In the genomic region with DNA sequence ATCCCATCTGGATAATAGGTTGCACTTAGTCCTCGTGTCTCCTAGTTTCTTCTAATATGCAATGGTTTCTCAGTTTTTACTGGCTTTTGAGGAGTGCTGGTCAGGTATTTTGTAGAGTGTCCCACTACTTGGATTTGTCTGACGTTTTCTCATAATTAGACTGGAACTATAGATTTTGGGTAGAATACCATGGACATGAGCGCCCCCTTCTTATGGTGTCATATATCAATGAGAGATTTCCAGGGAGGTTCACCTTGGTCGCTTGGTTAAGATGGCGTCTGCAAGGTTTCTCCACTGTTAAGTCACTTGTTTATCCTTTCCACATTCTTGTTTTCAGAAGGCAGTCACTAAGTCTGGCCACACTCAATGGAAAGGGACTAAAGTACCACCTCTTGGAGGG, we compare ENCODE assay signal across 1 cellular context.
TF ChIP-seq lines count a peak whose summit lies in the region.

No MANE protein-coding gene starts in this region.

TF ChIP-seq in GM23338, 12 proteins besides CTCF, POLR2A, EP300 and RAD21 (continued from another document):
- TF ChIP-seq, protein P1, sequence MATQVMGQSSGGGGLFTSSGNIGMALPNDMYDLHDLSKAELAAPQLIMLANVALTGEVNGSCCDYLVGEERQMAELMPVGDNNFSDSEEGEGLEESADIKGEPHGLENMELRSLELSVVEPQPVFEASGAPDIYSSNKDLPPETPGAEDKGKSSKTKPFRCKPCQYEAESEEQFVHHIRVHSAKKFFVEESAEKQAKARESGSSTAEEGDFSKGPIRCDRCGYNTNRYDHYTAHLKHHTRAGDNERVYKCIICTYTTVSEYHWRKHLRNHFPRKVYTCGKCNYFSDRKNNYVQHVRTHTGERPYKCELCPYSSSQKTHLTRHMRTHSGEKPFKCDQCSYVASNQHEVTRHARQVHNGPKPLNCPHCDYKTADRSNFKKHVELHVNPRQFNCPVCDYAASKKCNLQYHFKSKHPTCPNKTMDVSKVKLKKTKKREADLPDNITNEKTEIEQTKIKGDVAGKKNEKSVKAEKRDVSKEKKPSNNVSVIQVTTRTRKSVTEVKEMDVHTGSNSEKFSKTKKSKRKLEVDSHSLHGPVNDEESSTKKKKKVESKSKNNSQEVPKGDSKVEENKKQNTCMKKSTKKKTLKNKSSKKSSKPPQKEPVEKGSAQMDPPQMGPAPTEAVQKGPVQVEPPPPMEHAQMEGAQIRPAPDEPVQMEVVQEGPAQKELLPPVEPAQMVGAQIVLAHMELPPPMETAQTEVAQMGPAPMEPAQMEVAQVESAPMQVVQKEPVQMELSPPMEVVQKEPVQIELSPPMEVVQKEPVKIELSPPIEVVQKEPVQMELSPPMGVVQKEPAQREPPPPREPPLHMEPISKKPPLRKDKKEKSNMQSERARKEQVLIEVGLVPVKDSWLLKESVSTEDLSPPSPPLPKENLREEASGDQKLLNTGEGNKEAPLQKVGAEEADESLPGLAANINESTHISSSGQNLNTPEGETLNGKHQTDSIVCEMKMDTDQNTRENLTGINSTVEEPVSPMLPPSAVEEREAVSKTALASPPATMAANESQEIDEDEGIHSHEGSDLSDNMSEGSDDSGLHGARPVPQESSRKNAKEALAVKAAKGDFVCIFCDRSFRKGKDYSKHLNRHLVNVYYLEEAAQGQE (IDR thresholded peaks at IDR 0.05; ENCODE audit: unreplicated experiment): no peak
- TF ChIP-seq CREB1 (CRISPR knock-in tag; IDR thresholded peaks at IDR 0.05; ENCODE audit: low read depth) (no peak), EZH2 (IDR thresholded peaks at IDR 0.05; ENCODE audit: low read depth, unreplicated experiment) (no peak), NANOG (IDR thresholded peaks at IDR 0.05; ENCODE audit: borderline replicate concordance) (no peak)
